Comparison of ENCODE assay signal across 8 cellular contexts in genomic region chr17:17900615-17901520, GRCh38.
DNase-seq lines count a peak whose midpoint lies in the region; TF ChIP-seq lines count a peak whose summit lies in the region.

No MANE protein-coding gene starts in this region.

- peaks cover 0 to 4% of the 10 kb centered on the region in 2 donors for H3K36me3 ChIP-seq in neuronal stem cell (replicated peaks in 1 of 2; ENCODE audit: control insufficient read depth in 2 of 2, insufficient read depth in 2 of 2, low read length in 2 of 2)

- H3K4me1 ChIP-seq in neuronal stem cell (ENCODE audit: control insufficient read depth in 2 of 2, insufficient read depth in 1 of 2, low read depth in 1 of 2, low read length in 2 of 2), result peaks cover 0 to 11% of the 10 kb centered on the region in 2 donors

- H2AK5ac ChIP-seq in neuronal stem cell (ENCODE audit: low read depth, low read length), result no peak overlapping the region

- no peaks in the 10 kb centered on the region for H3K9me3 Mint-ChIP-seq in activated CD4-positive, alpha-beta memory T cell treated with anti-CD3 and anti-CD28 coated beads, Interleukin-2, amount 10 ng/mL, durations not matched to agents 7 days and 5 days

- WGBS in neuronal stem cell (ENCODE audit: extremely low coverage in 2 of 2, insufficient read length in 2 of 2, insufficient replicate concordance in 1 of 2), 2 donors, result no CpG with 5 or more reads among the region's 7 CpGs

- peaks cover 5% of the 10 kb centered on the region for H3K36me3 Mint-ChIP-seq in activated CD4-positive, alpha-beta memory T cell treated with anti-CD3 and anti-CD28 coated beads, Interleukin-2, amount 10 ng/mL, durations not matched to agents 7 days and 5 days (ENCODE audit: low read depth)

- H4K91ac ChIP-seq in neuronal stem cell (ENCODE audit: low read depth, low read length, poor library complexity), result no peak overlapping the region

- peaks cover 3% of the 10 kb centered on the region for H3K4me1 Mint-ChIP-seq in activated CD4-positive, alpha-beta memory T cell treated with anti-CD3 and anti-CD28 coated beads, Interleukin-2, amount 10 ng/mL, durations not matched to agents 7 days and 5 days

- no peak overlapping the region for H4K8ac ChIP-seq in neuronal stem cell (ENCODE audit: low read depth, low read length)

- no peak overlapping the region for H3K14ac ChIP-seq in neuronal stem cell (ENCODE audit: low read length)

- H2BK12ac ChIP-seq in neuronal stem cell (ENCODE audit: low read length), result no peak overlapping the region

- no peak overlapping the region for H3K4ac ChIP-seq in neuronal stem cell (ENCODE audit: low read length)

- no peaks in the 10 kb centered on the region for H3K9me3 ChIP-seq in neuronal stem cell (replicated peaks in 1 of 2; ENCODE audit: control insufficient read depth in 2 of 2, insufficient read depth in 1 of 2, low read depth in 1 of 2, low read length in 2 of 2)

- no peaks in the 10 kb centered on the region for H3K27me3 Mint-ChIP-seq in activated CD4-positive, alpha-beta memory T cell treated with anti-CD3 and anti-CD28 coated beads, Interleukin-2, amount 10 ng/mL, durations not matched to agents 7 days and 5 days

- no peaks in the 10 kb centered on the region for H3K79me1 ChIP-seq in neuronal stem cell (ENCODE audit: low read depth, low read length)

- no peak overlapping the region for H3K27ac ChIP-seq in neuronal stem cell (replicated peaks; ENCODE audit: low read length)

- H2AFZ ChIP-seq in neuronal stem cell (ENCODE audit: low read length), result no peak overlapping the region

- no peak overlapping the region for H3K27ac Mint-ChIP-seq in activated CD4-positive, alpha-beta memory T cell treated with anti-CD3 and anti-CD28 coated beads, Interleukin-2, amount 10 ng/mL, durations not matched to agents 7 days and 5 days

- POLR2A ChIA-PET in activated CD4-positive, alpha-beta memory T cell treated with anti-CD3 and anti-CD28 coated beads, Interleukin-2, amount 10 ng/mL, durations not matched to agents 7 days and 5 days (lab: Charles Lee), result no interaction called here

- H2BK5ac ChIP-seq in neuronal stem cell (ENCODE audit: low read length), result no peak overlapping the region

- no peak overlapping the region for H3K4me3 Mint-ChIP-seq in activated CD4-positive, alpha-beta memory T cell treated with anti-CD3 and anti-CD28 coated beads, Interleukin-2, amount 10 ng/mL, durations not matched to agents 7 days and 5 days

- no peak for TF ChIP-seq CTCF in epithelial cell of esophagus (IDR thresholded peaks at IDR 0.05; ENCODE audit: insufficient read depth, low read depth, low read length, missing control alignments)

- H3K4me3 ChIP-seq in epithelial cell of esophagus (ENCODE audit: low read length) (no peak overlapping the region), neuronal stem cell (ENCODE audit: low read length in 2 of 2) (no peak overlapping the region)

- CTCF ChIA-PET in activated CD4-positive, alpha-beta memory T cell treated with anti-CD3 and anti-CD28 coated beads, Interleukin-2, amount 10 ng/mL, durations not matched to agents 7 days and 5 days (lab: Charles Lee), result interaction anchor here (1.1 to 1.3 kb wide), 2 partner anchors 9 to 18 kb away, joined by 4 to 6 read pairs; no protein-coding TSS in a partner anchor

- H2BK15ac ChIP-seq in neuronal stem cell (ENCODE audit: low read length), result no peak overlapping the region

- H2BK120ac ChIP-seq in neuronal stem cell (ENCODE audit: low read depth, low read length), result no peak overlapping the region

- DNase-seq in DMS79 (lab: John Stamatoyannopoulos, UW), result peak; percentile 81
- DNase-seq in epithelial cell of esophagus (ENCODE audit: low read depth), result peak; percentile 64
- peak; percentile 38 for DNase-seq in occipital lobe (lab: John Stamatoyannopoulos, UW)
- no peak for DNase-seq in neuronal stem cell (ENCODE audit: low spot score)
- no peak for DNase-seq in stimulated activated naive CD4-positive, alpha-beta T cell treated with Interleukin-2 at 50 U/mL for 16 hours (lab: John Stamatoyannopoulos, UW)
- no peak for DNase-seq in activated CD4-positive, alpha-beta memory T cell treated with anti-CD3 and anti-CD28 coated beads, Interleukin-2, amount 10 ng/mL, durations not matched to agents 7 days and 5 days
- DNase-seq in T-helper 1 cell, result no peak

- H3K4me2 ChIP-seq in neuronal stem cell (ENCODE audit: insufficient read depth, low read length, poor library complexity, severe bottlenecking), result no peak overlapping the region

- no peak overlapping the region for H3K23ac ChIP-seq in neuronal stem cell (ENCODE audit: low read depth, low read length, poor library complexity)

- H3K18ac ChIP-seq in neuronal stem cell (ENCODE audit: low read length), result no peak overlapping the region

- no peaks in the 10 kb centered on the region for H3K27me3 ChIP-seq in neuronal stem cell (ENCODE audit: control insufficient read depth in 3 of 3, insufficient read depth in 3 of 3, low read depth in 1 of 3, low read length in 3 of 3)

- no peak overlapping the region for H3K9ac ChIP-seq in neuronal stem cell (ENCODE audit: low read depth, low read length, poor library complexity)

TF ChIP-seq in PFSK-1, 5 proteins besides CTCF, POLR2A, EP300 and RAD21:
- peak; percentile 57 for TF ChIP-seq FOXP2 (optimal IDR thresholded peaks at IDR 0.05; ENCODE audit: borderline replicate concordance, extremely low read depth, extremely low read length, insufficient read depth)
- TF ChIP-seq TAF1 (IDR thresholded peaks at IDR 0.05; ENCODE audit: borderline replicate concordance, insufficient read depth, low read length), result peak; percentile 27; the same call in 1 of the 2 replicates
- TF ChIP-seq SIN3A (IDR thresholded peaks at IDR 0.05; ENCODE audit: borderline replicate concordance, insufficient read depth, low read length), result peak; percentile 94; the same call in 1 of the 2 replicates
- peak; percentile 76 for TF ChIP-seq POLR2AphosphoS5 (IDR thresholded peaks at IDR 0.05; ENCODE audit: low read depth, low read length)
- TF ChIP-seq REST (IDR thresholded peaks at IDR 0.05; ENCODE audit: insufficient read depth in 1 of 2, low read depth in 2 of 2, low read length in 2 of 2), result peak in 1 of 2 experiments; percentile 72; a peak in 1 of 4 replicates

Comparison
In these comparisons a context has a peak if more than half of its experiments do, and no peak if none do; other contexts are left out.
1. DNase-seq: peak in DMS79 (single experiment), epithelial cell of esophagus (single experiment) and occipital lobe (single experiment); none in neuronal stem cell (single experiment), stimulated activated naive CD4-positive, alpha-beta T cell treated with Interleukin-2 at 50 U/mL for 16 hours (single experiment), activated CD4-positive, alpha-beta memory T cell treated with anti-CD3 and anti-CD28 coated beads, Interleukin-2, amount 10 ng/mL, durations not matched to agents 7 days and 5 days (single experiment) and T-helper 1 cell (0 of 5).